ENCODE assay signal across 10 cellular contexts in the genomic region with DNA sequence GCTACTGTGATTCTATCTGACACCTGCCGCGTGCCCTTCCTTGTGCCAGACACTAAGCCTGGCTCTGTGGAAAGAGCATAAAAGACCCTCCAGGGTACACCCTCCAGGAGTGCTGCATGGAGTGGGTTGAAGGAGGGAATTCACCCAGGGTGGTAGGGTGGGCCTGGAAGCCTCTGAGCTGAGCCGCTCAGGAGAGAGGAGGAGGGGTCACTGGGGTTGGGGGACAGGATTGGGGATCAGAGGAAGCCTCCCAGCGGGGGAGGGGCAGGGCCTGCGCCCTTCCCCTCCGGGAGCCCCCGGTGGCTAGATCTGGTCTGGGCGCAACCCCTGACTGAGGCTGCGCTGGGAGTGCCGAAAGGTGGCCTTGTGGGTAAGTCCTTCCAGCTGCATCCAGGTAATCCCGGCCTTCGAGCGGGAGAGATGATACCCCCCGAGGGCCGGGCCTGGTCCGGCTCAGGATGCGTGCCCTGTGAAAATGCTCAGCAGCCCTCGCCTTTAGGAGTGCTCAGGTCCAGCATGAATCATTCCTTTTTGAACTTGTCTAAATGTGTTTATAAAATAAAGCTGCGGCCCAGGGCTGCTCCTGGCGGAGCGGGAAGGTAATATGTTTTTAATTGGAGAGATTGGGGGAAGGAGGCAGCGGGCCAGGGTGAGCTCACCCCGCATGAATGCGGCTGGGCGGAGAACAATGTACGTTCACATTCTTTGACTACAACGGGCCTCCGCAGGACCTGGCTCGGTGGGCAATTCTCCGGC.
DNase-seq lines count a peak whose midpoint lies in the region; ATAC-seq and TF ChIP-seq lines count a peak whose summit lies in the region.
"Had no signal": no experiment of that assay in that cellular context is flagged by ENCODE, and none has a peak within 500 bp of the region (broad histone marks: within the 10 kb centered on the region; RNA-seq: fewer than 3 reads in every experiment).

No MANE protein-coding gene starts in this region.

- ATAC-seq in body of pancreas (peak; percentile 92), left ventricle myocardium superior (peak; percentile 93), left lobe of liver (no peak)

- H3K4me3 Mint-ChIP-seq in endothelial cell (ENCODE audit: unreplicated experiment), result no peak overlapping the region
- H3K4me3 Mint-ChIP-seq: activated CD4-positive, alpha-beta T cell treated with anti-CD3 and anti-CD28 coated beads, Interleukin-2, amount 10 ng/mL, durations not matched to agents 7 days and 5 days; central memory CD8-positive, alpha-beta T cell had no signal

- TF ChIP-seq POLR2A in body of pancreas (IDR thresholded peaks at IDR 0.05), result peak in 1 of 3 donors; percentile 29

- H3K27ac Mint-ChIP-seq in endothelial cell (ENCODE audit: unreplicated experiment), result no peak overlapping the region
- H3K27ac Mint-ChIP-seq: activated CD4-positive, alpha-beta T cell treated with anti-CD3 and anti-CD28 coated beads, Interleukin-2, amount 10 ng/mL, durations not matched to agents 7 days and 5 days had no signal

- H3K27me3 Mint-ChIP-seq in endothelial cell (ENCODE audit: unreplicated experiment), result peaks cover 2% of the 10 kb centered on the region
- H3K27me3 Mint-ChIP-seq: activated CD4-positive, alpha-beta T cell treated with anti-CD3 and anti-CD28 coated beads, Interleukin-2, amount 10 ng/mL, durations not matched to agents 7 days and 5 days had no signal

- H3K27ac ChIP-seq in body of pancreas, result peak overlapping the region in 1 of 4 donors; percentile 38

- H3K4me1 Mint-ChIP-seq in endothelial cell (ENCODE audit: unreplicated experiment), result no peaks in the 10 kb centered on the region
- H3K4me1 Mint-ChIP-seq: activated CD4-positive, alpha-beta T cell treated with anti-CD3 and anti-CD28 coated beads, Interleukin-2, amount 10 ng/mL, durations not matched to agents 7 days and 5 days; central memory CD8-positive, alpha-beta T cell had no signal

- H3K4me3 ChIP-seq in body of pancreas, result no peak overlapping the region

- peak overlapping the region; percentile 42; the same call in 1 of the 2 replicates for H3K9ac ChIP-seq in ES-I3 (ENCODE audit: low read depth, low read length)

- TF ChIP-seq CTCF in body of pancreas (IDR thresholded peaks at IDR 0.05), result peak in 3 of 7 experiments; percentile 13 to 18 (median 14)
- TF ChIP-seq CTCF in endothelial cell (IDR thresholded peaks at IDR 0.05; ENCODE audit: unreplicated experiment), result no peak

- no peaks in the 10 kb centered on the region for H3K9me3 Mint-ChIP-seq in endothelial cell (ENCODE audit: unreplicated experiment)
- H3K9me3 Mint-ChIP-seq: activated CD4-positive, alpha-beta T cell treated with anti-CD3 and anti-CD28 coated beads, Interleukin-2, amount 10 ng/mL, durations not matched to agents 7 days and 5 days; central memory CD8-positive, alpha-beta T cell had no signal

- H3K36me3 Mint-ChIP-seq in endothelial cell (ENCODE audit: low read depth, unreplicated experiment), result no peaks in the 10 kb centered on the region

- no peaks in the 10 kb centered on the region for H3K36me3 ChIP-seq in ES-I3 (ENCODE audit: insufficient read depth, low read length)
- no peaks in the 10 kb centered on the region for H3K36me3 ChIP-seq in body of pancreas (replicated peaks in 1 of 2; ENCODE audit: insufficient read depth in 1 of 2, low read depth in 2 of 2)

- H3K27me3 ChIP-seq in body of pancreas, result no peaks in the 10 kb centered on the region

- WGBS in body of pancreas, 2 donors, result 38 to 40% methylated on average over 18 to 30 of the region's 30 CpGs

- DNase-seq in body of pancreas (peak; percentile 53 to 69 (median 64)), left ventricle myocardium superior (peak; percentile 78), retina (peak; percentile 76), NCI-H1092 treated with DMSO at 0.1 percent for 48 hours (lab: John Stamatoyannopoulos, UW) (no peak), endothelial cell (ENCODE audit: low spot score) (no peak), NCI-H2029 (lab: John Stamatoyannopoulos, UW) (no peak), left lobe of liver (ENCODE audit: low spot score) (no peak)
- DNase-seq: activated CD4-positive, alpha-beta T cell treated with anti-CD3 and anti-CD28 coated beads, Interleukin-2, amount 10 ng/mL, durations not matched to agents 7 days and 5 days had no signal

- no peaks in the 10 kb centered on the region for H3K9me3 ChIP-seq in ES-I3 (ENCODE audit: control insufficient read depth, insufficient read depth, low read length)
- no peaks in the 10 kb centered on the region for H3K9me3 ChIP-seq in body of pancreas

- intact Hi-C loops in body of pancreas (cut with DNase I) (no loop called here), left ventricle myocardium superior (cut with micrococcal nuclease) (no loop called here)

- peaks cover 21% of the 10 kb centered on the region for H3K4me1 ChIP-seq in ES-I3 (ENCODE audit: insufficient read depth, low read length)
- peaks cover 6% of the 10 kb centered on the region for H3K4me1 ChIP-seq in body of pancreas

Comparison
In these comparisons a context has a peak if more than half of its experiments do, and no peak if none do; other contexts are left out.
1. DNase-seq: peak in body of pancreas (4 of 4), left ventricle myocardium superior (single experiment) and retina (single experiment); none in NCI-H1092 treated with DMSO at 0.1 percent for 48 hours (single experiment), endothelial cell (single experiment), NCI-H2029 (single experiment) and left lobe of liver (single experiment).